In the genomic region with DNA sequence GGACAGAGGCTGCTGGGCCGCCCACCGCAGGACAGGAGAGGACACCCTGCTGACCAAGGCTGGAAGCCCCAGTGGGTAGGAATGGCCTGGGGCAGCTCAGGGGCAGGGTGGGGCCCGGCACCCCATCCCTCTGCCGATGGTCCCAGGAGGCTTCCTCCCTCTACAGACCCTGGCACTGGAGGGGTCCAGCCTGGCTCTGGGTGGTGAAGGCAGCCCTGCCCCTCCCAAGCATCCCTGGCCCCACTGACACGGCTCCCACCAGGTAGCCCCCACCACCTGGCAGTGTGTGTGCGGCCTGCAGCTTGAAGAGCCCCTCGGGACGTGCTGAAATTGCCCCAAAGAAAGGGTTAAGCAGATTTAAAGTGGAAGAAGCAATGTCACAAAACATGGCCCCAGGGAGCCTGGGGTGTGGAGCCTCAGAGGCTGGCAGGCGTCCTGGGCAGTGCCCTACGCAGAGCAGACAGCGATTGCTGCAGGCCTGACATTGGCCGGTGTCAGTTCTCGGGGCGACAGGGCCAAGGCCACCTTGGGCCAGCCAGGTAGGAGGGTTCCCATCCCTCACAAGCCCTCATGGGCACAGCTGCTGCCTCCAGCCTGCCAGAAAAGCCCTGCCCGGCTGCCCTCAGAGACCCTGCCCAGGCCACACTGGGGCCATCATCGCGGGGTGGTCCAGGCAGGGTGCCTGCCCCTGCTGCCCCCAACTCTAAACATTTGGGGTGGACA, we compare ENCODE assay signal across 24 cellular contexts.
DNase-seq lines count a peak whose midpoint lies in the region; ATAC-seq and TF ChIP-seq lines count a peak whose summit lies in the region.
"Had no signal": no experiment of that assay in that cellular context is flagged by ENCODE, and none has a peak within 500 bp of the region (broad histone marks: within the 10 kb centered on the region; RNA-seq: fewer than 3 reads in every experiment).

No MANE protein-coding gene starts in this region.

- H3K4me3 ChIP-seq in left ventricle myocardium inferior = no peak overlapping the region
- no peak overlapping the region for H3K4me3 ChIP-seq in HEK293 (ENCODE audit: low read depth, low read length)
- H3K4me3 ChIP-seq in right cardiac atrium (ENCODE audit: low read length) = no peak overlapping the region
- no peak overlapping the region for H3K4me3 ChIP-seq in spleen
- H3K4me3 ChIP-seq in gastroesophageal sphincter = no peak overlapping the region
- H3K4me3 ChIP-seq: HAP-1 had no signal

- no peaks in the 10 kb centered on the region for H3K9me3 Mint-ChIP-seq in activated CD4-positive, alpha-beta memory T cell treated with anti-CD3 and anti-CD28 coated beads, Interleukin-2, amount 10 ng/mL, durations not matched to agents 7 days and 5 days
- H3K9me3 Mint-ChIP-seq: immature natural killer cell; stimulated activated memory B cell treated with anti-CD40 and anti-IgM and Interleukin-4, amounts not matched to agents 10 μg/mL and 1 μg/mL and 100 μg/mL, for 72 hours; T-cell; type B pancreatic cell; WTC11 had no signal

- H3K27me3 Mint-ChIP-seq in activated CD4-positive, alpha-beta memory T cell treated with anti-CD3 and anti-CD28 coated beads, Interleukin-2, amount 10 ng/mL, durations not matched to agents 7 days and 5 days = no peaks in the 10 kb centered on the region
- H3K27me3 Mint-ChIP-seq: T-cell had no signal

- H3K9me3 ChIP-seq in left ventricle myocardium inferior (replicated peaks) (no peaks in the 10 kb centered on the region), HEK293 (ENCODE audit: control insufficient read depth, insufficient read depth, low read depth, low read length) (no peaks in the 10 kb centered on the region), right cardiac atrium (ENCODE audit: control insufficient read depth, low read length) (no peaks in the 10 kb centered on the region), spleen (no peaks in the 10 kb centered on the region), gastroesophageal sphincter (no peaks in the 10 kb centered on the region)
- H3K9me3 ChIP-seq: BE2C, HAP-1 had no signal

- H3K4me1 ChIP-seq in left ventricle myocardium inferior (no peaks in the 10 kb centered on the region), HEK293 (ENCODE audit: control insufficient read depth, insufficient read depth, low read length) (no peaks in the 10 kb centered on the region), right cardiac atrium (ENCODE audit: control insufficient read depth, insufficient read depth, low read length) (no peaks in the 10 kb centered on the region), spleen (peaks cover 0 to 6% (median 0%) of the 10 kb centered on the region in 6 donors), gastroesophageal sphincter (no peaks in the 10 kb centered on the region)
- H3K4me1 ChIP-seq: BE2C, HAP-1 had no signal

- ATAC-seq in Right ventricle myocardium inferior (no peak), right cardiac atrium (peak in 1 of 2 donors; percentile 9), gastroesophageal sphincter (no peak)
- ATAC-seq: T-cell, WTC11 had no signal

- CTCF ChIA-PET in HEK293 (lab: Yijun Ruan, JAX) = no interaction called here
- CTCF ChIA-PET in activated CD4-positive, alpha-beta memory T cell treated with anti-CD3 and anti-CD28 coated beads, Interleukin-2, amount 10 ng/mL, durations not matched to agents 7 days and 5 days (lab: Charles Lee) = no interaction called here

- no peaks in the 10 kb centered on the region for H3K36me3 Mint-ChIP-seq in activated CD4-positive, alpha-beta memory T cell treated with anti-CD3 and anti-CD28 coated beads, Interleukin-2, amount 10 ng/mL, durations not matched to agents 7 days and 5 days (ENCODE audit: low read depth)
- H3K36me3 Mint-ChIP-seq: immature natural killer cell; stimulated activated memory B cell treated with anti-CD40 and anti-IgM and Interleukin-4, amounts not matched to agents 10 μg/mL and 1 μg/mL and 100 μg/mL, for 72 hours; T-cell; type B pancreatic cell; WTC11 had no signal

- DNase-seq in Right ventricle myocardium inferior (ENCODE audit: missing footprints) (peak; percentile 16), left ventricle myocardium inferior (no peak), right cardiac atrium (peak; percentile 8 to 40 (median 38)), spleen (peak; percentile 68), erythroblast (lab: John Stamatoyannopoulos, UW) (no peak)
- DNase-seq in activated CD4-positive, alpha-beta memory T cell treated with anti-CD3 and anti-CD28 coated beads, Interleukin-2, amount 10 ng/mL, durations not matched to agents 7 days and 5 days = no peak
- DNase-seq: activated CD4-positive, alpha-beta T cell treated with anti-CD3 and anti-CD28 coated beads, Interleukin-2, amount 50 U/mL, for 1 hour; activated naive CD4-positive, alpha-beta T cell; activated T-cell treated with anti-CD3 and anti-CD28 coated beads, Interleukin-2, amount 50 U/mL, for 48 hours; BE2C; brain microvascular endothelial cell; COR-L47; hypothalamus; immature natural killer cell; Karpas-422; NCI-H146 had no signal

- no peak for TF ChIP-seq POLR2A in spleen (IDR thresholded peaks at IDR 0.05)
- no peak for TF ChIP-seq POLR2A in gastroesophageal sphincter (IDR thresholded peaks at IDR 0.05)
- no peak for TF ChIP-seq POLR2A in erythroblast (IDR thresholded peaks at IDR 0.05; ENCODE audit: low read length)

- H3K4me3 Mint-ChIP-seq in activated CD4-positive, alpha-beta memory T cell treated with anti-CD3 and anti-CD28 coated beads, Interleukin-2, amount 10 ng/mL, durations not matched to agents 7 days and 5 days = no peak overlapping the region
- H3K4me3 Mint-ChIP-seq: immature natural killer cell; stimulated activated memory B cell treated with anti-CD40 and anti-IgM and Interleukin-4, amounts not matched to agents 10 μg/mL and 1 μg/mL and 100 μg/mL, for 72 hours; type B pancreatic cell; WTC11 had no signal

- POLR2A ChIA-PET in HEK293 (lab: Yijun Ruan, JAX) = no interaction called here
- POLR2A ChIA-PET in activated CD4-positive, alpha-beta memory T cell treated with anti-CD3 and anti-CD28 coated beads, Interleukin-2, amount 10 ng/mL, durations not matched to agents 7 days and 5 days (lab: Charles Lee) = no interaction called here

- intact Hi-C loops in Right ventricle myocardium inferior (cut with DNase I) (no loop called here), left ventricle myocardium inferior (cut with micrococcal nuclease) (no loop called here), right cardiac atrium (cut with DNase I) (no loop called here), spleen (cut with DNase I; ENCODE audit: low total_unique reads) (no loop called here)

- H3K36me3 ChIP-seq in left ventricle myocardium inferior (no peaks in the 10 kb centered on the region), HEK293 (ENCODE audit: control insufficient read depth in 2 of 2, insufficient read depth in 1 of 2, low read length in 2 of 2) (no peaks in the 10 kb centered on the region), spleen (no peaks in the 10 kb centered on the region), gastroesophageal sphincter (no peaks in the 10 kb centered on the region)
- H3K36me3 ChIP-seq: BE2C, brain microvascular endothelial cell, HAP-1 had no signal

- TF ChIP-seq EP300 in gastroesophageal sphincter (IDR thresholded peaks at IDR 0.05) = no peak

- no peak overlapping the region for H3K27ac Mint-ChIP-seq in activated CD4-positive, alpha-beta memory T cell treated with anti-CD3 and anti-CD28 coated beads, Interleukin-2, amount 10 ng/mL, durations not matched to agents 7 days and 5 days
- H3K27ac Mint-ChIP-seq: immature natural killer cell; progenitor cell of endocrine pancreas; stimulated activated memory B cell treated with anti-CD40 and anti-IgM and Interleukin-4, amounts not matched to agents 10 μg/mL and 1 μg/mL and 100 μg/mL, for 72 hours; type B pancreatic cell; WTC11 had no signal

- H3K27me3 ChIP-seq in left ventricle myocardium inferior (ENCODE audit: low read depth) (peaks cover 85% of the 10 kb centered on the region), right cardiac atrium (ENCODE audit: control insufficient read depth, insufficient read depth) (no peaks in the 10 kb centered on the region), spleen (replicated peaks in 1 of 7) (peaks cover 0 to 79% (median 0%) of the 10 kb centered on the region in 7 donors), gastroesophageal sphincter (peaks cover 86% of the 10 kb centered on the region)

- peaks cover 18% of the 10 kb centered on the region for H3K4me1 Mint-ChIP-seq in activated CD4-positive, alpha-beta memory T cell treated with anti-CD3 and anti-CD28 coated beads, Interleukin-2, amount 10 ng/mL, durations not matched to agents 7 days and 5 days
- H3K4me1 Mint-ChIP-seq: immature natural killer cell had no signal

- WGBS in right cardiac atrium = 74% methylated on average over 17 of the region's 17 CpGs
- whole genome bisulfite sequencing in spleen, 5 donors = 72 to 87% (median 75%) methylated on average over 11 to 17 of the region's 17 CpGs
- WGBS in gastroesophageal sphincter (ENCODE audit: low coverage in 1 of 2), 2 donors = 60 to 69% methylated on average over 1 to 2 of the region's 17 CpGs

- H3K27ac ChIP-seq in left ventricle myocardium inferior (replicated peaks) (no peak overlapping the region), HEK293 (ENCODE audit: extremely low read depth, low read depth, low read length) (no peak overlapping the region), right cardiac atrium (ENCODE audit: low read length) (no peak overlapping the region), spleen (no peak overlapping the region), gastroesophageal sphincter (no peak overlapping the region)
- H3K27ac ChIP-seq: brain microvascular endothelial cell had no signal

- no peak for TF ChIP-seq CTCF in left ventricle myocardium inferior (IDR thresholded peaks at IDR 0.05; ENCODE audit: borderline replicate concordance)
- no peak for TF ChIP-seq CTCF in HEK293 (tag by site-specific recombination; IDR thresholded peaks at IDR 0.05)
- TF ChIP-seq CTCF in spleen (IDR thresholded peaks at IDR 0.05 in 8 of 11, conservative IDR thresholded peaks at IDR 0.05 in 3 of 11) = no peak
- TF ChIP-seq CTCF in gastroesophageal sphincter (IDR thresholded peaks at IDR 0.05) = no peak

TF ChIP-seq in HEK293, 187 proteins besides CTCF, POLR2A, EP300 and RAD21 (continues in another document):
- TF ChIP-seq ZBTB6 (tag by site-specific recombination; IDR thresholded peaks at IDR 0.05) (no peak), ZNF664 (tag by site-specific recombination; IDR thresholded peaks at IDR 0.05) (no peak), GFI1B (tag by site-specific recombination; IDR thresholded peaks at IDR 0.05) (no peak), ZNF184 (tag by site-specific recombination; IDR thresholded peaks at IDR 0.05) (no peak), ZNF510 (tag by site-specific recombination; IDR thresholded peaks at IDR 0.05; ENCODE audit: insufficient replicate concordance) (no peak)

Comparison
In these comparisons a context has a peak if more than half of its experiments do, and no peak if none do; other contexts are left out.
1. DNase-seq: peak in Right ventricle myocardium inferior (single experiment), right cardiac atrium (3 of 3) and spleen (single experiment); none in left ventricle myocardium inferior (single experiment), activated CD4-positive, alpha-beta memory T cell treated with anti-CD3 and anti-CD28 coated beads, Interleukin-2, amount 10 ng/mL, durations not matched to agents 7 days and 5 days (single experiment) and erythroblast (0 of 2).